Comparison of ENCODE assay signal across 14 cellular contexts in genomic region chr9:97534185-97534584, GRCh38. TPM values are rescaled to one million over a fixed set of nuclear protein-coding genes. Genes with fewer than 3 reads are reported as not detected.
DNase-seq lines count a peak whose midpoint lies in the region; ATAC-seq and TF ChIP-seq lines count a peak whose summit lies in the region.
"Had no signal": no experiment of that assay in that cellular context is flagged by ENCODE, and none has a peak within 500 bp of the region (broad histone marks: within the 10 kb centered on the region; RNA-seq: fewer than 3 reads in every experiment).

No MANE protein-coding gene starts in this region.

- ATAC-seq in right lobe of liver: peak; percentile 39 to 71 (median 50)
- ATAC-seq in gastrocnemius medialis: no peak
- ATAC-seq in HG03045 (IDR thresholded peaks at IDR 0.05; ENCODE audit: unreplicated experiment): no peak

- no peak for DNase-seq in esophagus muscularis mucosa (ENCODE audit: extremely low spot score)
- no peak for DNase-seq in right lobe of liver
- DNase-seq in gastrocnemius medialis: no peak
- peak in 1 of 2 donors; percentile 9 for DNase-seq in uterus
- no peak for DNase-seq in thyroid gland
- no peak for DNase-seq in stimulated activated CD4-positive, alpha-beta T cell treated with anti-CD3 and anti-CD28 coated beads, Interleukin-2, amount 100 ng/mL, for 48 hours
- DNase-seq: ACHN; CD4-positive, CD25-positive, alpha-beta regulatory T cell; DMS 273 treated with DMSO at 0.1 percent for 48 hours; HCEC 1CT; HFFc6; IMR-90 had no signal

- H3K4me1 ChIP-seq in esophagus muscularis mucosa (peaks cover 44 to 90% (median 82%) of the 10 kb centered on the region in 4 donors), right lobe of liver (no peaks in the 10 kb centered on the region), gastrocnemius medialis (peaks cover 81 to 82% of the 10 kb centered on the region in 2 donors), uterus (peaks cover 0 to 7% of the 10 kb centered on the region in 2 donors), thyroid gland (peaks cover 12 to 14% of the 10 kb centered on the region in 2 donors)

- WGBS in esophagus muscularis mucosa: 82% methylated on average over 3 of the region's 3 CpGs
- WGBS in right lobe of liver (ENCODE audit: insufficient coverage, low coverage, low lambda C conversion rate, missing lambda C conversion rate): 36% methylated on average over 3 of the region's 3 CpGs
- WGBS in thyroid gland, 2 donors: 91 to 97% methylated on average over 3 of the region's 3 CpGs

- TF ChIP-seq CTCF in esophagus muscularis mucosa (IDR thresholded peaks at IDR 0.05) (no peak), right lobe of liver (IDR thresholded peaks at IDR 0.05) (no peak), gastrocnemius medialis (IDR thresholded peaks at IDR 0.05 in 4 of 5, conservative IDR thresholded peaks at IDR 0.05 in 1 of 5) (no peak), uterus (IDR thresholded peaks at IDR 0.05) (no peak), thyroid gland (IDR thresholded peaks at IDR 0.05) (no peak)

- no peak for TF ChIP-seq POLR2A in esophagus muscularis mucosa (IDR thresholded peaks at IDR 0.05; ENCODE audit: low read depth)
- no peak for TF ChIP-seq POLR2A in right lobe of liver (IDR thresholded peaks at IDR 0.05)
- no peak for TF ChIP-seq POLR2A in gastrocnemius medialis (IDR thresholded peaks at IDR 0.05)
- TF ChIP-seq POLR2A in uterus (IDR thresholded peaks at IDR 0.05): no peak
- TF ChIP-seq POLR2A in thyroid gland (IDR thresholded peaks at IDR 0.05): no peak

- H3K27me3 ChIP-seq in esophagus muscularis mucosa (no peaks in the 10 kb centered on the region), right lobe of liver (no peaks in the 10 kb centered on the region), gastrocnemius medialis (no peaks in the 10 kb centered on the region), uterus (no peaks in the 10 kb centered on the region), thyroid gland (no peaks in the 10 kb centered on the region)
- H3K27me3 ChIP-seq: BLaER1 treated with 17β-estradiol and CSF1 and Interleukin-3, amounts not matched to agents 10 nM and 100 nM had no signal

- TF ChIP-seq EP300 in esophagus muscularis mucosa (IDR thresholded peaks at IDR 0.05): no peak

- H3K4me3 ChIP-seq in esophagus muscularis mucosa (no peak overlapping the region), right lobe of liver (no peak overlapping the region), gastrocnemius medialis (no peak overlapping the region), uterus (no peak overlapping the region), thyroid gland (replicated peaks in 1 of 3) (no peak overlapping the region)
- H3K4me3 ChIP-seq: BLaER1 treated with 17β-estradiol and CSF1 and Interleukin-3, amounts not matched to agents 10 nM and 100 nM had no signal

- intact Hi-C loops in esophagus muscularis mucosa (cut with DNase I) (no loop called here), right lobe of liver (cut with DNase I) (no loop called here), gastrocnemius medialis (cut with DNase I; ENCODE audit: low total_unique reads) (no loop called here), uterus (cut with DNase I; ENCODE audit: low total_unique reads) (no loop called here), thyroid gland (cut with DNase I) (no loop called here)

- H3K9me3 ChIP-seq in esophagus muscularis mucosa (no peaks in the 10 kb centered on the region), right lobe of liver (no peaks in the 10 kb centered on the region), gastrocnemius medialis (no peaks in the 10 kb centered on the region), uterus (no peaks in the 10 kb centered on the region), thyroid gland (no peaks in the 10 kb centered on the region)

- in situ Hi-C loops in gastrocnemius medialis (cut with MboI; ENCODE audit: low sequenced_read_pairs in 4 of 4): no loop called here

- H3K27ac ChIP-seq in esophagus muscularis mucosa (replicated peaks in 1 of 4) (peak overlapping the region; percentile 89 to 92 (median 91)), right lobe of liver (no peak overlapping the region), gastrocnemius medialis (peak overlapping the region; percentile 82 to 98 (median 96)), uterus (peak overlapping the region; percentile 64 to 94), thyroid gland (no peak overlapping the region)
- H3K27ac ChIP-seq: BLaER1 treated with 17β-estradiol and CSF1 and Interleukin-3, amounts not matched to agents 10 nM and 100 nM had no signal

- H3K36me3 ChIP-seq in esophagus muscularis mucosa (peaks cover 4 to 26% (median 11%) of the 10 kb centered on the region in 4 donors), right lobe of liver (no peaks in the 10 kb centered on the region), gastrocnemius medialis (peaks cover 0 to 4% of the 10 kb centered on the region in 2 donors), uterus (no peaks in the 10 kb centered on the region), thyroid gland (no peaks in the 10 kb centered on the region)
- H3K36me3 ChIP-seq: BLaER1 treated with 17β-estradiol and CSF1 and Interleukin-3, amounts not matched to agents 10 nM and 100 nM had no signal

RNA-seq across cellular contexts. Expression of gene TMOD1, which starts 32.7 kb away (rescaled TPM):
- 10 to 100 TPM; 68.4 to 97.6 (median 71.6) TPM for total RNA-seq in esophagus muscularis mucosa
- 10 to 100 TPM in 4 of 6 experiments, 1 to 10 TPM in 2; 5.9 to 14.3 (median 12.7) TPM for total RNA-seq in right lobe of liver
- 100 to 1,000 TPM in 3 of 4 donors, 10 to 100 TPM in 1; 82.3 to 202 (median 175) TPM for total RNA-seq in gastrocnemius medialis
- 10 to 100 TPM in 3 of 4 donors, 1 to 10 TPM in 1; 5.9 to 93.7 (median 22.2) TPM for total RNA-seq in uterus
- total RNA-seq in thyroid gland: 10 to 100 TPM; 33.4 to 38.6 (median 37.0) TPM

Comparison
In these comparisons a context has a peak if more than half of its experiments do, and no peak if none do; other contexts are left out.
1. H3K27ac ChIP-seq: peak in esophagus muscularis mucosa (4 of 4), gastrocnemius medialis (4 of 4) and uterus (2 of 2); none in right lobe of liver (0 of 3) and thyroid gland (0 of 3).
2. ATAC-seq: peak in right lobe of liver (4 of 4); none in gastrocnemius medialis (0 of 2) and HG03045 (single experiment).